ENCODE assay signal across 9 cellular contexts in the genomic region with DNA sequence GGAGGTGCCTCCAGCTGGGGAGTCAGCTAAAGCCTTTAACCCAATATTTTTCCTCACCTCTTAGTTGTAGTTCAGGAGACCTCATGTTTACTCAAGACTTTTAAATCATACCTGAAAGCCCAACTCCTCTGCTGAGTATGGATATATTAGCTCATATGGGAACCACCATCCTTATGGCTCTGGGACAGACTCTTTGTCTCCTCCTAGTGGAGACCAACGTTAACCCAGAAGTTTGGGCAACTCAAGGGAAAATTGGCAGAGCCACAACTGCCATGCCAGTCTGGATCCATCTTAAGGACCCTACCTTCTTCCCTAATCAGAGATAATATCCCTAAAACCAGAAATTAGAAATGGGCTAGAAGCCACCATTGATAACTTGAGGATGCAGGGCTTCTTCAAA.
DNase-seq lines count a peak whose midpoint lies in the region; ATAC-seq and TF ChIP-seq lines count a peak whose summit lies in the region.
"Had no signal": no experiment of that assay in that cellular context is flagged by ENCODE, and none has a peak within 500 bp of the region (broad histone marks: within the 10 kb centered on the region; RNA-seq: fewer than 3 reads in every experiment).

No MANE protein-coding gene starts in this region.

- no peak overlapping the region for H4K5ac ChIP-seq in IMR-90 (ENCODE audit: low read depth, low read length)

- H2AK5ac ChIP-seq in IMR-90 (ENCODE audit: low read depth, low read length): no peak overlapping the region

- H3K79me1 ChIP-seq in IMR-90 (ENCODE audit: low read depth in 1 of 2, low read length in 2 of 2): no peaks in the 10 kb centered on the region

- ATAC-seq in IMR-90 (ENCODE audit: low read depth): no peak
- no peak for ATAC-seq in WTC11

- H3K9me1 ChIP-seq in IMR-90 (ENCODE audit: insufficient read depth, low read length): no peaks in the 10 kb centered on the region

- dilution Hi-C loops in IMR-90 (cut with HindIII; ENCODE audit: low sequenced_read_pairs, unreplicated experiment): no loop called here

- H4K91ac ChIP-seq in IMR-90 (ENCODE audit: insufficient read depth, low read depth, low read length): no peak overlapping the region

- POLR2A ChIA-PET in IMR-90 (lab: Charles Lee; ENCODE audit: unreplicated experiment): no interaction called here
- POLR2A ChIA-PET in WTC11 (lab: Charles Lee): no interaction called here

- H3K36me3 ChIP-seq in IMR-90 (ENCODE audit: control insufficient read depth, insufficient read depth, low read length): no peaks in the 10 kb centered on the region
- no peaks in the 10 kb centered on the region for H3K36me3 ChIP-seq in colonic mucosa
- H3K36me3 ChIP-seq in testis (ENCODE audit: low read depth, missing control alignments): no peaks in the 10 kb centered on the region

- H3K4me3 Mint-ChIP-seq in WTC11: no peak overlapping the region
- H3K4me3 Mint-ChIP-seq: activated CD4-positive, alpha-beta memory T cell treated with anti-CD3 and anti-CD28 coated beads, Interleukin-2, amount 10 ng/mL, durations not matched to agents 7 days and 5 days had no signal

- CTCF ChIA-PET in IMR-90 (lab: Yijun Ruan, JAX) (no interaction called here), WTC11 (lab: Charles Lee) (interaction anchor here (1.4 kb wide), 1 partner anchor 31 kb away, joined by 4 read pairs; no protein-coding TSS in a partner anchor)

- peak; percentile 31; the same call in 1 of the 2 replicates for TF ChIP-seq RAD21 in IMR-90 (IDR thresholded peaks at IDR 0.05; ENCODE audit: low read length)

- H2BK120ac ChIP-seq in IMR-90 (ENCODE audit: low read depth, low read length): no peak overlapping the region

- TF ChIP-seq POLR2A in IMR-90 (IDR thresholded peaks at IDR 0.05; ENCODE audit: low read depth, low read length): no peak
- TF ChIP-seq POLR2A in testis (IDR thresholded peaks at IDR 0.05): no peak

- H2AK9ac ChIP-seq in IMR-90 (replicated peaks; ENCODE audit: low read depth, low read length, poor library complexity): no peak overlapping the region

- no peaks in the 10 kb centered on the region for H3K27me3 Mint-ChIP-seq in WTC11 (ENCODE audit: low read depth)
- H3K27me3 Mint-ChIP-seq: activated CD4-positive, alpha-beta memory T cell treated with anti-CD3 and anti-CD28 coated beads, Interleukin-2, amount 10 ng/mL, durations not matched to agents 7 days and 5 days had no signal

- H4K20me1 ChIP-seq in IMR-90 (ENCODE audit: insufficient read depth, low read length): no peaks in the 10 kb centered on the region

- H3K4ac ChIP-seq in IMR-90 (ENCODE audit: low read depth, low read length): no peak overlapping the region

- H3K14ac ChIP-seq in IMR-90 (replicated peaks; ENCODE audit: low read depth, low read length): no peak overlapping the region

- TF ChIP-seq CTCF in IMR-90 (conservative IDR thresholded peaks at IDR 0.05; ENCODE audit: low read depth, low read length) (peak; percentile 21; the same call in 1 of the 2 replicates), colonic mucosa (IDR thresholded peaks at IDR 0.05) (peak; percentile 29), WTC11 (IDR thresholded peaks at IDR 0.05) (no peak), testis (IDR thresholded peaks at IDR 0.05) (no peak)

- H3K4me1 ChIP-seq in IMR-90 (ENCODE audit: control insufficient read depth, insufficient read depth, low read length): no peaks in the 10 kb centered on the region
- no peaks in the 10 kb centered on the region for H3K4me1 ChIP-seq in colonic mucosa
- no peaks in the 10 kb centered on the region for H3K4me1 ChIP-seq in testis

- H3K9me3 ChIP-seq in IMR-90 (ENCODE audit: control insufficient read depth, insufficient read depth, low read length): no peaks in the 10 kb centered on the region
- no peaks in the 10 kb centered on the region for H3K9me3 ChIP-seq in colonic mucosa
- no peaks in the 10 kb centered on the region for H3K9me3 ChIP-seq in testis

- H2BK20ac ChIP-seq in IMR-90 (ENCODE audit: low read depth, low read length): no peak overlapping the region

- H2AFZ ChIP-seq in IMR-90 (replicated peaks; ENCODE audit: low read length, poor library complexity): no peak overlapping the region

- H3K4me3 ChIP-seq in IMR-90 (ENCODE audit: insufficient read depth, low read depth, low read length): no peak overlapping the region
- H3K4me3 ChIP-seq in colonic mucosa: no peak overlapping the region
- no peak overlapping the region for H3K4me3 ChIP-seq in testis

- intact Hi-C loops in IMR-90 (cut with micrococcal nuclease): loop anchor here (1.0 kb wide), 1 partner anchor 225 kb away; no protein-coding TSS in a partner anchor
- intact Hi-C loops in colonic mucosa (cut with DNase I): no loop called here
- intact Hi-C loops in testis (cut with DNase I; ENCODE audit: low total_unique reads): no loop called here

- no peak overlapping the region for H4K8ac ChIP-seq in IMR-90 (ENCODE audit: low read depth in 2 of 2, low read length in 2 of 2)

- no peaks in the 10 kb centered on the region for H3K4me1 Mint-ChIP-seq in WTC11
- H3K4me1 Mint-ChIP-seq: activated CD4-positive, alpha-beta memory T cell treated with anti-CD3 and anti-CD28 coated beads, Interleukin-2, amount 10 ng/mL, durations not matched to agents 7 days and 5 days had no signal

- in situ Hi-C loops in IMR-90 (cut with MboI; ENCODE audit: low sequenced_read_pairs): no loop called here

- peaks cover 21% of the 10 kb centered on the region for H3K36me3 Mint-ChIP-seq in WTC11

- H3K9ac ChIP-seq in IMR-90 (ENCODE audit: low read depth, low read length) (no peak overlapping the region), colonic mucosa (ENCODE audit: low read depth in 2 of 2, low read length in 2 of 2) (no peak overlapping the region)

- H3K56ac ChIP-seq in IMR-90 (ENCODE audit: extremely low read depth, insufficient read depth, low read length): no peak overlapping the region

- DNase-seq in stimulated activated CD4-positive, alpha-beta T cell treated with anti-CD3 and anti-CD28 coated beads, Interleukin-15, amount 100 ng/mL, for 24 hours: peak; percentile 6
- DNase-seq in stimulated activated CD4-positive, alpha-beta T cell treated with anti-CD3 and anti-CD28 coated beads, Interleukin-2, amount 100 ng/mL, for 24 hours: no peak
- DNase-seq in IMR-90 (peak; percentile 1), colonic mucosa (no peak), WTC11 (ENCODE audit: low spot score) (no peak), MV-4-11 (lab: John Stamatoyannopoulos, UW) (no peak), COLO829 (ENCODE audit: low spot score) (no peak), testis (no peak)
- DNase-seq: activated CD4-positive, alpha-beta memory T cell treated with anti-CD3 and anti-CD28 coated beads, Interleukin-2, amount 10 ng/mL, durations not matched to agents 7 days and 5 days had no signal

- WGBS in IMR-90 (ENCODE audit: extremely low coverage in 2 of 2, insufficient read length in 1 of 2), 2 experiments: 60% methylated on average over 1 of the region's 1 CpG; no CpG with 5 or more reads in 1 of the 2 experiments
- WGBS in testis, 2 donors: 76 to 89% methylated on average over 1 of the region's 1 CpG

- H3K27ac Mint-ChIP-seq in WTC11: no peak overlapping the region
- H3K27ac Mint-ChIP-seq: activated CD4-positive, alpha-beta memory T cell treated with anti-CD3 and anti-CD28 coated beads, Interleukin-2, amount 10 ng/mL, durations not matched to agents 7 days and 5 days had no signal

- H3K18ac ChIP-seq in IMR-90 (ENCODE audit: low read depth, low read length): no peak overlapping the region

- BruUV-seq in IMR-90 (replicated peaks; lab: Mats Ljungman, UMichigan): no TSS peak

- peaks cover 23% of the 10 kb centered on the region for H3K9me3 Mint-ChIP-seq in WTC11

- H3K27me3 ChIP-seq in IMR-90 (ENCODE audit: control insufficient read depth, insufficient read depth, low read length): no peaks in the 10 kb centered on the region
- no peaks in the 10 kb centered on the region for H3K27me3 ChIP-seq in colonic mucosa
- H3K27me3 ChIP-seq in testis: no peaks in the 10 kb centered on the region

- no peak overlapping the region for H3K4me2 ChIP-seq in IMR-90 (ENCODE audit: low read depth, low read length)

- no peak overlapping the region for H3K23ac ChIP-seq in IMR-90 (ENCODE audit: low read depth, low read length)

- no peak overlapping the region for H2BK5ac ChIP-seq in IMR-90 (ENCODE audit: low read depth, low read length, poor library complexity, severe bottlenecking)

- no peak overlapping the region for H2BK15ac ChIP-seq in IMR-90 (ENCODE audit: low read depth, low read length)

- H3K27ac ChIP-seq in IMR-90 (ENCODE audit: insufficient read depth, low read length): no peak overlapping the region
- H3K27ac ChIP-seq in colonic mucosa: no peak overlapping the region
- no peak overlapping the region for H3K27ac ChIP-seq in testis

TF ChIP-seq in IMR-90, 13 proteins besides CTCF, POLR2A, EP300 and RAD21 (continues in another document):
- TF ChIP-seq, protein P1, sequence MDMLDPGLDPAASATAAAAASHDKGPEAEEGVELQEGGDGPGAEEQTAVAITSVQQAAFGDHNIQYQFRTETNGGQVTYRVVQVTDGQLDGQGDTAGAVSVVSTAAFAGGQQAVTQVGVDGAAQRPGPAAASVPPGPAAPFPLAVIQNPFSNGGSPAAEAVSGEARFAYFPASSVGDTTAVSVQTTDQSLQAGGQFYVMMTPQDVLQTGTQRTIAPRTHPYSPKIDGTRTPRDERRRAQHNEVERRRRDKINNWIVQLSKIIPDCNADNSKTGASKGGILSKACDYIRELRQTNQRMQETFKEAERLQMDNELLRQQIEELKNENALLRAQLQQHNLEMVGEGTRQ (IDR thresholded peaks at IDR 0.05; ENCODE audit: low read depth, low read length): no peak
- no peak for TF ChIP-seq MXI1 (IDR thresholded peaks at IDR 0.05; ENCODE audit: borderline replicate concordance, low read depth, low read length)
- TF ChIP-seq CHD1 (IDR thresholded peaks at IDR 0.05; ENCODE audit: low read depth, low read length): no peak
- no peak for TF ChIP-seq CEBPB (IDR thresholded peaks at IDR 0.05; ENCODE audit: low read depth, low read length)
- no peak for TF ChIP-seq NFE2L2 (IDR thresholded peaks at IDR 0.05; ENCODE audit: low read depth, low read length)

TF ChIP-seq in WTC11, 78 proteins besides CTCF, POLR2A, EP300 and RAD21 (continues in another document):
- TF ChIP-seq CBFB (CRISPR knock-in tag; IDR thresholded peaks at IDR 0.05; ENCODE audit: low read depth) (no peak), NR2C2 (CRISPR knock-in tag; IDR thresholded peaks at IDR 0.05) (no peak), SMAD4 (CRISPR knock-in tag; IDR thresholded peaks at IDR 0.05) (no peak), TEAD1 (CRISPR knock-in tag; IDR thresholded peaks at IDR 0.05) (no peak), ZNF671 (CRISPR knock-in tag; IDR thresholded peaks at IDR 0.05) (no peak)
- TF ChIP-seq, protein P2, sequence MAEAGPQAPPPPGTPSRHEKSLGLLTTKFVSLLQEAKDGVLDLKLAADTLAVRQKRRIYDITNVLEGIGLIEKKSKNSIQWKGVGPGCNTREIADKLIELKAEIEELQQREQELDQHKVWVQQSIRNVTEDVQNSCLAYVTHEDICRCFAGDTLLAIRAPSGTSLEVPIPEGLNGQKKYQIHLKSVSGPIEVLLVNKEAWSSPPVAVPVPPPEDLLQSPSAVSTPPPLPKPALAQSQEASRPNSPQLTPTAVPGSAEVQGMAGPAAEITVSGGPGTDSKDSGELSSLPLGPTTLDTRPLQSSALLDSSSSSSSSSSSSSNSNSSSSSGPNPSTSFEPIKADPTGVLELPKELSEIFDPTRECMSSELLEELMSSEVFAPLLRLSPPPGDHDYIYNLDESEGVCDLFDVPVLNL (CRISPR knock-in tag; IDR thresholded peaks at IDR 0.05; ENCODE audit: borderline replicate concordance, low read depth): no peak

Comparison
In these comparisons a context has a peak if more than half of its experiments do, and no peak if none do; other contexts are left out.
1. DNase-seq: peak in stimulated activated CD4-positive, alpha-beta T cell treated with anti-CD3 and anti-CD28 coated beads, Interleukin-15, amount 100 ng/mL, for 24 hours (single experiment) and IMR-90 (single experiment); none in stimulated activated CD4-positive, alpha-beta T cell treated with anti-CD3 and anti-CD28 coated beads, Interleukin-2, amount 100 ng/mL, for 24 hours (0 of 2), colonic mucosa (single experiment), WTC11 (single experiment), MV-4-11 (single experiment), COLO829 (single experiment) and testis (single experiment).
2. CTCF ChIP-seq: peak in IMR-90 (single experiment) and colonic mucosa (single experiment); none in WTC11 (single experiment) and testis (0 of 3).